ENCODE assay signal across 1 cellular context in genomic region chr14:101947904-101948665, GRCh38.
TF ChIP-seq lines count a peak whose summit lies in the region.

No MANE protein-coding gene starts in this region.

TF ChIP-seq in HepG2, 621 proteins besides CTCF, POLR2A, EP300 and RAD21 (continued from another document and continues in another):
- TF ChIP-seq HOMEZ (CRISPR knock-in tag; IDR thresholded peaks at IDR 0.05; ENCODE audit: low read depth) (peak; percentile 71), ZNF605 (CRISPR knock-in tag; IDR thresholded peaks at IDR 0.05) (peak; percentile 34), KLF6 (CRISPR knock-in tag; IDR thresholded peaks at IDR 0.05) (peak; percentile 97), USF2 (IDR thresholded peaks at IDR 0.05; ENCODE audit: low read depth, low read length) (peak; percentile 99), USF2 (CRISPR knock-in tag; IDR thresholded peaks at IDR 0.05; ENCODE audit: borderline replicate concordance) (peak; percentile 100), PITX1 (CRISPR knock-in tag; IDR thresholded peaks at IDR 0.05) (peak; percentile 64), NR2F2 (IDR thresholded peaks at IDR 0.05; ENCODE audit: borderline replicate concordance, low read depth) (no peak), ZNF770 (CRISPR knock-in tag; IDR thresholded peaks at IDR 0.05) (0 out of 2 replicates have a peak, but pooled peaks have one; percentile 41), NFE2L2 (IDR thresholded peaks at IDR 0.05; ENCODE audit: low read length) (no peak), ZNF883 (CRISPR knock-in tag; IDR thresholded peaks at IDR 0.05; ENCODE audit: not compliant biosample characterization) (peak; percentile 44), ZBTB7B (CRISPR knock-in tag; IDR thresholded peaks at IDR 0.05) (no peak), ZNF33B (CRISPR knock-in tag; IDR thresholded peaks at IDR 0.05) (no peak), POGZ (CRISPR knock-in tag; IDR thresholded peaks at IDR 0.05) (peak; percentile 92), HNF4A (CRISPR knock-in tag; IDR thresholded peaks at IDR 0.05) (peak; percentile 53), ZEB1 (IDR thresholded peaks at IDR 0.05; ENCODE audit: insufficient replicate concordance, low read depth) (peak; percentile 58), ZNF749 (CRISPR knock-in tag; IDR thresholded peaks at IDR 0.05; ENCODE audit: borderline replicate concordance) (0 out of 2 replicates have a peak, but pooled peaks have one; percentile 59), ATM (IDR thresholded peaks at IDR 0.05; ENCODE audit: borderline replicate concordance) (no peak), SKIL (CRISPR knock-in tag; IDR thresholded peaks at IDR 0.05; ENCODE audit: borderline replicate concordance) (0 out of 2 replicates have a peak, but pooled peaks have one; percentile 39), MXD1 (CRISPR knock-in tag; IDR thresholded peaks at IDR 0.05) (peak; percentile 89), ZNF597 (CRISPR knock-in tag; IDR thresholded peaks at IDR 0.05) (0 out of 2 replicates have a peak, but pooled peaks have one; percentile 54), ZBTB43 (CRISPR knock-in tag; conservative IDR thresholded peaks at IDR 0.05) (0 out of 2 replicates have a peak, but pooled peaks have one; percentile 13), FOSL1 (CRISPR knock-in tag; IDR thresholded peaks at IDR 0.05; ENCODE audit: borderline replicate concordance) (no peak), RBAK (CRISPR knock-in tag; IDR thresholded peaks at IDR 0.05) (0 out of 2 replicates have a peak, but pooled peaks have one; percentile 16), ZSCAN25 (CRISPR knock-in tag; IDR thresholded peaks at IDR 0.05) (peak; percentile 46), HOXD1 (CRISPR knock-in tag; IDR thresholded peaks at IDR 0.05) (peak; percentile 62; the same call in 1 of the 2 replicates), MLX (CRISPR knock-in tag; IDR thresholded peaks at IDR 0.05) (peak; percentile 42; the same call in 1 of the 2 replicates), ZNF124 (CRISPR knock-in tag; IDR thresholded peaks at IDR 0.05) (peak; percentile 42), ZNF318 (CRISPR knock-in tag; IDR thresholded peaks at IDR 0.05) (0 out of 2 replicates have a peak, but pooled peaks have one; percentile 52), GMEB2 (CRISPR knock-in tag; IDR thresholded peaks at IDR 0.05; ENCODE audit: low read depth) (peak; percentile 56; the same call in 1 of the 2 replicates), TOPORS (CRISPR knock-in tag; IDR thresholded peaks at IDR 0.05) (no peak), ZBTB46 (CRISPR knock-in tag; IDR thresholded peaks at IDR 0.05; ENCODE audit: borderline replicate concordance) (no peak)
